ENCODE assay signal across 21 cellular contexts in the genomic region with DNA sequence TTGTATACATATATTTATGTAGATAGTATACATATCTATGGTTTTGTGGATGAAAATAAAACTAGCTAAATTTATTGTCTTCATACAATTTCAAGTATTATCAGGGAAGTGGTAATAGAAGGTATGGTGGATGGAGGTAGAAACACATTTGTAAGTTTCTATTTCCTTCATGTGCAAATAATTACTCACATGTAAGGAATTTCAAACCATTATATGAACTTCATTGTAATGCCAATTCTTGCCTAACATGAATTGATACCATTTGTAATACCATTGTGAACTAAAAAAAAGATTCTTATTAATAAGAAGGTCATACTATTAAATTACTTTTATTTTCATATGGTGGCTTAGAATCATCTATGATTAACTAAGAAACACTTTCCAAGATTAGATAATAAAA. TPM values are rescaled to one million over a fixed set of nuclear protein-coding genes. Genes with fewer than 3 reads are reported as not detected.
"Had no signal": no experiment of that assay in that cellular context is flagged by ENCODE, and none has a peak within 500 bp of the region (broad histone marks: within the 10 kb centered on the region; RNA-seq: fewer than 3 reads in every experiment).

No MANE protein-coding gene starts in this region.

- FAIRE-seq: HTR-8/SVneo, K562 had no signal

- DNase-seq: Kasumi-1, MM.1S, NCI-H1092 treated with DMSO at 0.1 percent for 48 hours, NCI-H1436, NCI-H187, NCI-H2029, NCI-H2081 treated with DMSO at 0.1 percent for 48 hours, NCI-H2171, NCI-H226, NCI-H446, NCI-H510A, NCI-H524 treated with DMSO at 0.1 percent for 48 hours, NCI-H69, NCI-H774, SHP77, SK-N-SH had no signal

- H3K27ac ChIP-seq: KMS-11, RWPE1 had no signal

- H3K9me3 ChIP-seq: SK-N-SH had no signal

- ATAC-seq: K562 had no signal

- H3K4me3 ChIP-seq: K562 had no signal

RNA-seq across cellular contexts. Expression of a gene that starts 20.1 kb away (rescaled TPM):
- polyA plus RNA-seq: IgD-negative memory B cell, K562, SK-N-SH had no signal
